ENCODE assay signal across 1 cellular context in genomic region chr3:197591816-197592215, GRCh38.
TF ChIP-seq lines count a peak whose summit lies in the region.

No MANE protein-coding gene starts in this region.

TF ChIP-seq in GM12878, 131 proteins besides CTCF, POLR2A, EP300 and RAD21 (continued from another document):
- no peak for TF ChIP-seq SKIL (IDR thresholded peaks at IDR 0.05; ENCODE audit: low read depth, poor library complexity, severe bottlenecking)
- no peak for TF ChIP-seq ZNF274 (IDR thresholded peaks at IDR 0.05; ENCODE audit: insufficient read depth, insufficient read length)
- no peak for TF ChIP-seq CREM (IDR thresholded peaks at IDR 0.05; ENCODE audit: low read depth)
- TF ChIP-seq NBN (IDR thresholded peaks at IDR 0.05) = no peak
- no peak for TF ChIP-seq PML (IDR thresholded peaks at IDR 0.05; ENCODE audit: low read length)
- no peak for TF ChIP-seq ZSCAN29 (IDR thresholded peaks at IDR 0.05)
- TF ChIP-seq CBX3 (IDR thresholded peaks at IDR 0.05; ENCODE audit: borderline replicate concordance, low read depth) = no peak
- TF ChIP-seq HDAC2 (IDR thresholded peaks at IDR 0.05) = no peak
- no peak for TF ChIP-seq CHD1 (IDR thresholded peaks at IDR 0.05; ENCODE audit: low read depth, low read length)
- no peak for TF ChIP-seq GATAD2B (conservative IDR thresholded peaks at IDR 0.05; ENCODE audit: low read depth)
- TF ChIP-seq SPI1 (IDR thresholded peaks at IDR 0.05; ENCODE audit: borderline replicate concordance, insufficient read depth, low read depth, low read length) = no peak
- no peak for TF ChIP-seq TAF1 (IDR thresholded peaks at IDR 0.05; ENCODE audit: borderline replicate concordance, low read depth, low read length)
TF ChIP-seq in GM12878: peak in this region for 0.
